ENCODE assay signal across 1 cellular context in genomic region chr15:73751896-73752816, GRCh38.
TF ChIP-seq lines count a peak whose summit lies in the region.

No MANE protein-coding gene starts in this region.

TF ChIP-seq in WTC11, 78 proteins besides CTCF, POLR2A, EP300 and RAD21 (continued from another document):
- TF ChIP-seq HMGXB4 (CRISPR knock-in tag; IDR thresholded peaks at IDR 0.05) (0 out of 2 replicates have a peak, but pooled peaks have one; percentile 41), RORB (CRISPR knock-in tag; IDR thresholded peaks at IDR 0.05) (no peak)
- TF ChIP-seq, protein P1, sequence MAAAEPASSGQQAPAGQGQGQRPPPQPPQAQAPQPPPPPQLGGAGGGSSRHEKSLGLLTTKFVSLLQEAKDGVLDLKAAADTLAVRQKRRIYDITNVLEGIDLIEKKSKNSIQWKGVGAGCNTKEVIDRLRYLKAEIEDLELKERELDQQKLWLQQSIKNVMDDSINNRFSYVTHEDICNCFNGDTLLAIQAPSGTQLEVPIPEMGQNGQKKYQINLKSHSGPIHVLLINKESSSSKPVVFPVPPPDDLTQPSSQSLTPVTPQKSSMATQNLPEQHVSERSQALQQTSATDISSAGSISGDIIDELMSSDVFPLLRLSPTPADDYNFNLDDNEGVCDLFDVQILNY (CRISPR knock-in tag; IDR thresholded peaks at IDR 0.05) = 0 out of 2 replicates have a peak, but pooled peaks have one; percentile 21
